2 cellular contexts compared by ENCODE assay signal in the genomic region with DNA sequence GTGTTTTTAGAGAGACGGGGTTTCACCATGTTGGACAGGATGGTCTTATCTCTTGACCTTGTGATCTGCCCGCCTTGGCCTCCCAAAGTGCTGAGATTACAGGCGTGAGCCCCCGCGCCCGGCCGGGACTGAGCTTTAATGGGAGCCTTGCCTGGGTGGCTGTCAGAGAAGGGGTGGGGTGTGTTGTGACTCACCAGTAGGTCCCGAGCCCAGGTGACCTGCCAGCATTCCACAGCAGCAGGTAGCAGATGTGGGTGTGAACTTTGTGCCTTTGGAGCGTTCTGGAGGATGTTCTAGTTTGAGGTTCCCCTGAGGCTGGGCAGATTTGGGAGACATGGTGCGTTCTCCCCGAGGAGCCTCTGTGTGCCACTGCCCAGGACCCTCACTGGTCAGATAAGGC.
TF ChIP-seq lines count a peak whose summit lies in the region.

No MANE protein-coding gene starts in this region.

TF ChIP-seq in A549, 52 proteins besides CTCF, POLR2A, EP300 and RAD21:
- 0 out of 2 replicates have a peak, but pooled peaks have one; percentile 54 for TF ChIP-seq POLR2AphosphoS2 (conservative IDR thresholded peaks at IDR 0.05; ENCODE audit: low read length)
- TF ChIP-seq ESRRA (IDR thresholded peaks at IDR 0.05; ENCODE audit: borderline replicate concordance, low read length): no peak
- TF ChIP-seq JUNB (IDR thresholded peaks at IDR 0.05): no peak
- no peak for TF ChIP-seq CBX8 (IDR thresholded peaks at IDR 0.05)
- no peak for TF ChIP-seq BCL3 (IDR thresholded peaks at IDR 0.05)
TF ChIP-seq in A549: peak in this region for 1.

TF ChIP-seq in IMR-90, 13 proteins besides CTCF, POLR2A, EP300 and RAD21:
- TF ChIP-seq RCOR1 (IDR thresholded peaks at IDR 0.05; ENCODE audit: insufficient replicate concordance, low read length) (no peak), SMC3 (IDR thresholded peaks at IDR 0.05; ENCODE audit: low read depth, low read length) (no peak), MAFK (IDR thresholded peaks at IDR 0.05; ENCODE audit: low read depth, low read length) (no peak), CEBPB (IDR thresholded peaks at IDR 0.05; ENCODE audit: low read depth, low read length) (no peak), ELK1 (IDR thresholded peaks at IDR 0.05; ENCODE audit: borderline replicate concordance, low read depth, low read length) (no peak), BHLHE40 (IDR thresholded peaks at IDR 0.05; ENCODE audit: low read depth, low read length) (no peak)
- TF ChIP-seq, protein P1, sequence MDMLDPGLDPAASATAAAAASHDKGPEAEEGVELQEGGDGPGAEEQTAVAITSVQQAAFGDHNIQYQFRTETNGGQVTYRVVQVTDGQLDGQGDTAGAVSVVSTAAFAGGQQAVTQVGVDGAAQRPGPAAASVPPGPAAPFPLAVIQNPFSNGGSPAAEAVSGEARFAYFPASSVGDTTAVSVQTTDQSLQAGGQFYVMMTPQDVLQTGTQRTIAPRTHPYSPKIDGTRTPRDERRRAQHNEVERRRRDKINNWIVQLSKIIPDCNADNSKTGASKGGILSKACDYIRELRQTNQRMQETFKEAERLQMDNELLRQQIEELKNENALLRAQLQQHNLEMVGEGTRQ (IDR thresholded peaks at IDR 0.05; ENCODE audit: low read depth, low read length): no peak
